ENCODE assay signal across 20 cellular contexts in genomic region chr12:52083638-52083996, GRCh38. TPM values are rescaled to one million over a fixed set of nuclear protein-coding genes. Genes with fewer than 3 reads are reported as not detected.
A peak's percentile ranks its signal among the peaks of the same experiment; 100 is the strongest.
DNase-seq lines count a peak whose midpoint lies in the region; ATAC-seq and TF ChIP-seq lines count a peak whose summit lies in the region.
"Had no signal": no experiment of that assay in that cellular context is flagged by ENCODE, and none has a peak within 500 bp of the region (broad histone marks: within the 10 kb centered on the region; RNA-seq: fewer than 3 reads in every experiment).

No MANE protein-coding gene starts in this region.

- H2BK12ac ChIP-seq in H9 (ENCODE audit: insufficient read length, low read depth, low read length): no peak overlapping the region

- no peaks in the 10 kb centered on the region for H3K36me3 ChIP-seq in gastrocnemius medialis
- H3K36me3 ChIP-seq: neural progenitor cell had no signal

- H2BK5ac ChIP-seq in H9 (ENCODE audit: insufficient read length, low read length): no peak overlapping the region

- H4K5ac ChIP-seq in H9 (ENCODE audit: insufficient read length, low read depth, low read length): no peak overlapping the region

- H3K27ac Mint-ChIP-seq in activated CD4-positive, alpha-beta T cell treated with anti-CD3 and anti-CD28 coated beads, Interleukin-2, amount 10 ng/mL, durations not matched to agents 24 days and 14 days: peak overlapping the region; percentile 3
- H3K27ac Mint-ChIP-seq in H9: no peak overlapping the region
- H3K27ac Mint-ChIP-seq: neural progenitor cell had no signal

- no peaks in the 10 kb centered on the region for H3K27me3 ChIP-seq in H9 (ENCODE audit: insufficient read depth, low read length)
- H3K27me3 ChIP-seq in gastrocnemius medialis: no peaks in the 10 kb centered on the region
- H3K27me3 ChIP-seq: BE2C, body of pancreas, neural progenitor cell, testis had no signal

- H3K9me3 Mint-ChIP-seq in activated CD4-positive, alpha-beta T cell treated with anti-CD3 and anti-CD28 coated beads, Interleukin-2, amount 10 ng/mL, durations not matched to agents 24 days and 14 days: no peaks in the 10 kb centered on the region
- H3K9me3 Mint-ChIP-seq in H9: no peaks in the 10 kb centered on the region
- H3K9me3 Mint-ChIP-seq: activated naive CD8-positive, alpha-beta T cell treated with anti-CD3 and anti-CD28 coated beads, Interleukin-2, amount 10 ng/mL, durations not matched to agents 7 days and 5 days; neural progenitor cell had no signal

- DNase-seq in activated CD4-positive, alpha-beta T cell treated with anti-CD3 and anti-CD28 coated beads, Interleukin-2, amount 10 ng/mL, durations not matched to agents 24 days and 14 days: no peak
- DNase-seq in activated CD4-positive, alpha-beta T cell treated with anti-CD3 and anti-CD28 coated beads for 4 hours: no peak
- DNase-seq in H9 (no peak), gastrocnemius medialis (no peak), hepatic stellate cell (ENCODE audit: low spot score) (no peak), Kasumi-1 (lab: John Stamatoyannopoulos, UW) (no peak)
- no peak for DNase-seq in activated CD4-positive, alpha-beta T cell treated with anti-CD3 and anti-CD28 coated beads, Interleukin-2, amount 50 U/mL, for 48 hours
- DNase-seq: foreskin melanocyte, NCI-H524 treated with DMSO at 0.1 percent for 48 hours had no signal

- peaks cover 7% of the 10 kb centered on the region for H3K4me1 Mint-ChIP-seq in activated CD4-positive, alpha-beta T cell treated with anti-CD3 and anti-CD28 coated beads, Interleukin-2, amount 10 ng/mL, durations not matched to agents 24 days and 14 days
- peaks cover 13 to 29% of the 10 kb centered on the region in 2 experiments for H3K4me1 Mint-ChIP-seq in H9

- no peak overlapping the region for H3K18ac ChIP-seq in H9 (ENCODE audit: insufficient read length, low read depth, low read length)

- ATAC-seq in gastrocnemius medialis: no peak

- TF ChIP-seq CTCF in H9 (conservative IDR thresholded peaks at IDR 0.05) (peak; percentile 5; the same call in 1 of the 3 replicates), VCaP (conservative IDR thresholded peaks at IDR 0.05) (no peak; the same call in 1 of the 2 replicates), gastrocnemius medialis (IDR thresholded peaks at IDR 0.05 in 4 of 5, conservative IDR thresholded peaks at IDR 0.05 in 1 of 5) (peak in 3 of 5 experiments; percentile 0 to 8 (median 4))

- no peak overlapping the region for H3K56ac ChIP-seq in H9 (ENCODE audit: insufficient read length, low read depth, low read length)

- H3K4me3 Mint-ChIP-seq in activated CD4-positive, alpha-beta T cell treated with anti-CD3 and anti-CD28 coated beads, Interleukin-2, amount 10 ng/mL, durations not matched to agents 24 days and 14 days: no peak overlapping the region
- no peak overlapping the region for H3K4me3 Mint-ChIP-seq in H9
- H3K4me3 Mint-ChIP-seq: activated naive CD8-positive, alpha-beta T cell treated with anti-CD3 and anti-CD28 coated beads, Interleukin-2, amount 10 ng/mL, durations not matched to agents 7 days and 5 days; neural progenitor cell had no signal

- WGBS in H9 (ENCODE audit: extremely low coverage, insufficient read length, low lambda C conversion rate): no CpG with 5 or more reads among the region's 2 CpGs

- H3K9me3 ChIP-seq in H9 (ENCODE audit: control insufficient read depth, low read depth, low read length): no peaks in the 10 kb centered on the region
- no peaks in the 10 kb centered on the region for H3K9me3 ChIP-seq in gastrocnemius medialis
- H3K9me3 ChIP-seq: BE2C, body of pancreas, psoas muscle, testis had no signal

- no peak overlapping the region for H2BK15ac ChIP-seq in H9 (ENCODE audit: low read depth, low read length)

- H2BK120ac ChIP-seq in H9 (ENCODE audit: low read depth, low read length, poor library complexity, severe bottlenecking): no peak overlapping the region

- H3K27me3 Mint-ChIP-seq in activated CD4-positive, alpha-beta T cell treated with anti-CD3 and anti-CD28 coated beads, Interleukin-2, amount 10 ng/mL, durations not matched to agents 24 days and 14 days: peaks cover 15% of the 10 kb centered on the region
- H3K27me3 Mint-ChIP-seq in H9 (ENCODE audit: low read depth): peaks cover 7% of the 10 kb centered on the region

- no peaks in the 10 kb centered on the region for H3K23me2 ChIP-seq in H9 (ENCODE audit: insufficient read length, low read depth, low read length, poor library complexity, severe bottlenecking)

- in situ Hi-C loops in gastrocnemius medialis (cut with MboI; ENCODE audit: low sequenced_read_pairs in 4 of 4): loop anchor here (5.0 to 10.0 kb wide), 2 partner anchors 56 to 59 kb away; no protein-coding TSS in a partner anchor

- H3K9ac ChIP-seq in H9 (ENCODE audit: extremely low read depth, insufficient read length, low read length): no peak overlapping the region
- H3K9ac ChIP-seq: neural progenitor cell had no signal

- H4K91ac ChIP-seq in H9 (ENCODE audit: insufficient read length, low read depth, low read length): no peak overlapping the region

- no peaks in the 10 kb centered on the region for H4K20me1 ChIP-seq in H9 (ENCODE audit: control insufficient read depth, insufficient read depth, insufficient read length)

- intact Hi-C loops in activated CD4-positive, alpha-beta T cell treated with anti-CD3 and anti-CD28 coated beads, Interleukin-2, amount 10 ng/mL, durations not matched to agents 24 days and 14 days (cut with micrococcal nuclease): loop anchor here (1.0 to 5.0 kb wide), 3 partner anchors 14 to 58 kb away; partner anchors contain the start of gene ATG101
- intact Hi-C loops in gastrocnemius medialis (cut with DNase I; ENCODE audit: low total_unique reads): loop anchor here (1.0 kb wide), 1 partner anchor 58 kb away; no protein-coding TSS in a partner anchor

- H3K79me1 ChIP-seq in H9 (ENCODE audit: insufficient read depth, low read depth, low read length, poor library complexity, severe bottlenecking): no peaks in the 10 kb centered on the region

- no peak overlapping the region for H3T11ph ChIP-seq in H9 (ENCODE audit: low read length)

- no peaks in the 10 kb centered on the region; the same call in 1 of the 2 replicates for H3K4me1 ChIP-seq in H9 (ENCODE audit: insufficient read depth, low read length)
- peaks cover 56 to 67% of the 10 kb centered on the region in 2 donors for H3K4me1 ChIP-seq in gastrocnemius medialis
- H3K4me1 ChIP-seq: body of pancreas had no signal

- no peak overlapping the region for H3K4me3 ChIP-seq in gastrocnemius medialis
- H3K4me3 ChIP-seq: body of pancreas, neural progenitor cell, psoas muscle, testis had no signal

- H3K27ac ChIP-seq in H9 (ENCODE audit: insufficient read length, low read depth, low read length) (no peak overlapping the region), VCaP (peak overlapping the region; percentile 95), gastrocnemius medialis (no peak overlapping the region)
- H3K27ac ChIP-seq: neural progenitor cell, RWPE1 had no signal

- H2AK5ac ChIP-seq in H9 (ENCODE audit: insufficient read length, low read length): no peak overlapping the region

- peaks cover 2% of the 10 kb centered on the region for H3K36me3 Mint-ChIP-seq in activated CD4-positive, alpha-beta T cell treated with anti-CD3 and anti-CD28 coated beads, Interleukin-2, amount 10 ng/mL, durations not matched to agents 24 days and 14 days (ENCODE audit: low read depth)
- peaks cover 0 to 7% (median 0%) of the 10 kb centered on the region in 3 experiments; a peak in 2 of 7 replicates for H3K36me3 Mint-ChIP-seq in H9 (ENCODE audit: insufficient read depth in 1 of 3, low read depth in 3 of 3)
- H3K36me3 Mint-ChIP-seq: activated naive CD8-positive, alpha-beta T cell treated with anti-CD3 and anti-CD28 coated beads, Interleukin-2, amount 10 ng/mL, durations not matched to agents 7 days and 5 days had no signal

- H3K14ac ChIP-seq in H9 (ENCODE audit: insufficient read depth, low read length): no peak overlapping the region

- H3K23ac ChIP-seq in H9 (ENCODE audit: insufficient read length, low read depth, low read length): no peak overlapping the region

- H2AFZ ChIP-seq in H9 (ENCODE audit: low read length): no peak overlapping the region
- H2AFZ ChIP-seq: neural progenitor cell had no signal

- no peak overlapping the region for H4K8ac ChIP-seq in H9 (replicated peaks; ENCODE audit: insufficient read length, low read depth, low read length)

- no peaks in the 10 kb centered on the region for H3K79me2 ChIP-seq in H9 (ENCODE audit: insufficient read depth, low read length)

- no peak overlapping the region for H3K4ac ChIP-seq in H9 (ENCODE audit: low read depth, low read length)

- TF ChIP-seq POLR2A in gastrocnemius medialis (IDR thresholded peaks at IDR 0.05): no peak

- H2BK20ac ChIP-seq in H9 (ENCODE audit: low read depth, low read length, poor library complexity, severe bottlenecking): no peak overlapping the region

- H3K4me2 ChIP-seq in H9 (ENCODE audit: insufficient read depth, insufficient read length, low read length): no peak overlapping the region
- H3K4me2 ChIP-seq: neural progenitor cell had no signal

RNA-seq across cellular contexts. Expression of gene SMIM41, which starts 4.1 kb away (rescaled TPM):
- total RNA-seq in activated CD4-positive, alpha-beta T cell treated with anti-CD3 and anti-CD28 coated beads, Interleukin-2, amount 10 ng/mL, durations not matched to agents 24 days and 14 days: 0.19 TPM in 1 of 2 replicates, not detected in the other
- total RNA-seq in H9 (2021) (not detected in 2 replicates), gastrocnemius medialis (not detected)
- total RNA-seq: A172; activated naive CD8-positive, alpha-beta T cell treated with anti-CD3 and anti-CD28 coated beads, Interleukin-2, amount 10 ng/mL, durations not matched to agents 7 days and 5 days; H4; skeletal muscle tissue had no signal

RNA-seq across cellular contexts. Expression of gene ATG101, which starts 13.8 kb away (rescaled TPM):
- 51.2 and 61.4 TPM in 2 replicates for total RNA-seq in activated CD4-positive, alpha-beta T cell treated with anti-CD3 and anti-CD28 coated beads, Interleukin-2, amount 10 ng/mL, durations not matched to agents 24 days and 14 days
- 58.3 and 61.1 TPM in 2 replicates for total RNA-seq in H9 (2021)
- total RNA-seq in gastrocnemius medialis: 10 to 100 TPM; 23.3 to 49.4 (median 37.3) TPM

RNA-seq across cellular contexts. Expression of gene NR4A1, which starts 32.4 kb away (rescaled TPM):
- total RNA-seq in activated CD4-positive, alpha-beta T cell treated with anti-CD3 and anti-CD28 coated beads, Interleukin-2, amount 10 ng/mL, durations not matched to agents 24 days and 14 days: 55.0 and 57.7 TPM in 2 replicates
- total RNA-seq in H9 (2021) (25.8 and 27.3 TPM in 2 replicates), gastrocnemius medialis (100 to 1,000 TPM in 2 of 4 donors, 10 to 100 TPM in 2; 36.3 to 248 (median 90.1) TPM)
